ENCODE assay signal across 24 cellular contexts in genomic region chr1:18707696-18708257, GRCh38.
"Had no signal": no experiment of that assay in that cellular context is flagged by ENCODE, and none has a peak within 500 bp of the region (broad histone marks: within the 10 kb centered on the region; RNA-seq: fewer than 3 reads in every experiment).

No MANE protein-coding gene starts in this region.

- H3K4me3 ChIP-seq: cardiac muscle cell, SJSA1 had no signal

- H3K9me3 Mint-ChIP-seq: activated CD4-positive, alpha-beta memory T cell treated with anti-CD3 and anti-CD28 coated beads, Interleukin-2, amount 10 ng/mL, durations not matched to agents 7 days and 5 days; activated naive CD4-positive, alpha-beta T cell treated with anti-CD3 and anti-CD28 coated beads, Interleukin-2, amount 50 U/mL, for 72 hours; activated T-cell treated with anti-CD3 and anti-CD28 coated beads, Interleukin-2, amount 50 U/mL, for 24 hours; T-helper 1 cell treated with Interleukin-12 subunit alpha and Interleukin-12 subunit beta and Interleukin-4 antibody, amounts not matched to agents 30 μg/mL and 1 μg/mL, for 36 hours; WTC11 had no signal

- FAIRE-seq: RCC 7860 had no signal

- H3K9me3 ChIP-seq: SJSA1 had no signal

- ATAC-seq: PC-3, WTC11 had no signal

- DNase-seq: activated CD4-positive, alpha-beta memory T cell treated with anti-CD3 and anti-CD28 coated beads, Interleukin-2, amount 10 ng/mL, durations not matched to agents 7 days and 5 days; activated CD4-positive, alpha-beta T cell treated with anti-CD3 and anti-CD28 coated beads for 1 hour; activated CD4-positive, alpha-beta T cell treated with anti-CD3 and anti-CD28 coated beads, Interleukin-2, amount 50 U/mL, for 1 hour; activated CD8-positive, alpha-beta memory T cell treated with anti-CD3 and anti-CD28 coated beads, Interleukin-2, amount 50 U/mL, for 48 hours; activated effector memory CD4-positive, alpha-beta T cell treated with anti-CD3 and anti-CD28 coated beads, Interleukin-2, amount 50 U/mL, for 16 hours; activated naive CD4-positive, alpha-beta T cell treated with Interleukin-2 at 50 U/mL for 16 hours; activated T-cell treated with anti-CD3 and anti-CD28 coated beads, Interleukin-2, amount 50 U/mL, for 24 hours; brain microvascular endothelial cell; KG1; NCI-H1048; NCI-H1417; NCI-H1930; NCI-H2171; NCI-H2227 treated with DMSO at 0.1 percent for 48 hours; NCI-H446 treated with DMSO at 0.1 percent for 48 hours; NCI-H526 treated with DMSO at 0.1 percent for 48 hours; PC-3; SHP77 had no signal

- H3K4me3 Mint-ChIP-seq: activated CD4-positive, alpha-beta memory T cell treated with anti-CD3 and anti-CD28 coated beads, Interleukin-2, amount 10 ng/mL, durations not matched to agents 7 days and 5 days; activated T-cell treated with anti-CD3 and anti-CD28 coated beads, Interleukin-2, amount 50 U/mL, for 24 hours; T-helper 1 cell treated with Interleukin-12 subunit alpha and Interleukin-12 subunit beta and Interleukin-4 antibody, amounts not matched to agents 30 μg/mL and 1 μg/mL, for 36 hours; WTC11 had no signal

- H3K27ac Mint-ChIP-seq: activated CD4-positive, alpha-beta memory T cell treated with anti-CD3 and anti-CD28 coated beads, Interleukin-2, amount 10 ng/mL, durations not matched to agents 7 days and 5 days; activated naive CD4-positive, alpha-beta T cell treated with anti-CD3 and anti-CD28 coated beads, Interleukin-2, amount 50 U/mL, for 72 hours; activated T-cell treated with anti-CD3 and anti-CD28 coated beads, Interleukin-2, amount 50 U/mL, for 24 hours; T-helper 1 cell treated with Interleukin-12 subunit alpha and Interleukin-12 subunit beta and Interleukin-4 antibody, amounts not matched to agents 30 μg/mL and 1 μg/mL, for 36 hours; WTC11 had no signal

- H3K36me3 ChIP-seq: brain microvascular endothelial cell, cardiac muscle cell, SJSA1 had no signal

- H3K27ac ChIP-seq: brain microvascular endothelial cell, cardiac muscle cell, SJSA1 had no signal

- H3K4me1 ChIP-seq: SJSA1 had no signal

- H3K4me1 Mint-ChIP-seq: activated CD4-positive, alpha-beta memory T cell treated with anti-CD3 and anti-CD28 coated beads, Interleukin-2, amount 10 ng/mL, durations not matched to agents 7 days and 5 days; WTC11 had no signal

- H3K36me3 Mint-ChIP-seq: activated naive CD4-positive, alpha-beta T cell treated with anti-CD3 and anti-CD28 coated beads, Interleukin-2, amount 50 U/mL, for 72 hours; WTC11 had no signal

- H3K27me3 ChIP-seq: brain microvascular endothelial cell had no signal
